Comparison of ENCODE assay signal across 11 cellular contexts in genomic region chr10:30467939-30468338, GRCh38. TPM values are rescaled to one million over a fixed set of nuclear protein-coding genes. Genes with fewer than 3 reads are reported as not detected.
A peak's percentile ranks its signal among the peaks of the same experiment; 100 is the strongest.
DNase-seq lines count a peak whose midpoint lies in the region; ATAC-seq and TF ChIP-seq lines count a peak whose summit lies in the region.
"Had no signal": no experiment of that assay in that cellular context is flagged by ENCODE, and none has a peak within 500 bp of the region (broad histone marks: within the 10 kb centered on the region; RNA-seq: fewer than 3 reads in every experiment).

No MANE protein-coding gene starts in this region.

- peaks cover 0 to 45% (median 17%) of the 10 kb centered on the region in 6 donors for H3K4me1 ChIP-seq in spleen
- H3K4me1 ChIP-seq: adrenal gland had no signal

- peak overlapping the region in 1 of 8 donors; percentile 23 for H3K4me3 ChIP-seq in spleen
- H3K4me3 ChIP-seq: adrenal gland had no signal

- no peaks in the 10 kb centered on the region for H3K27me3 ChIP-seq in spleen (replicated peaks in 1 of 7)
- H3K27me3 ChIP-seq: adrenal gland had no signal

- peak overlapping the region in 6 of 8 donors; percentile 12 to 75 (median 46) for H3K27ac ChIP-seq in spleen
- H3K27ac ChIP-seq: epithelial cell of prostate had no signal

- TF ChIP-seq CTCF in spleen (IDR thresholded peaks at IDR 0.05 in 8 of 11, conservative IDR thresholded peaks at IDR 0.05 in 3 of 11), result no peak

- H3K9me3 ChIP-seq in spleen, result no peaks in the 10 kb centered on the region
- H3K9me3 ChIP-seq: adrenal gland had no signal

- WGBS in spleen, 5 donors, result 26 to 43% (median 37%) methylated on average over 3 of the region's 3 CpGs

- peak; percentile 54 for DNase-seq in RPMI8226
- DNase-seq in spleen, result no peak
- no peak for DNase-seq in NCI-H1417 (lab: John Stamatoyannopoulos, UW)
- DNase-seq: adrenal gland, PC-3 had no signal

- intact Hi-C loops in spleen (cut with DNase I; ENCODE audit: low total_unique reads), result no loop called here

- TF ChIP-seq POLR2A in spleen (IDR thresholded peaks at IDR 0.05), result no peak

- ATAC-seq in GM18870 (IDR thresholded peaks at IDR 0.05; ENCODE audit: unreplicated experiment) (peak; percentile 65), HG02884 (IDR thresholded peaks at IDR 0.05; ENCODE audit: unreplicated experiment) (peak; percentile 79), HG03521 (IDR thresholded peaks at IDR 0.05; ENCODE audit: unreplicated experiment) (no peak), HG02571 (IDR thresholded peaks at IDR 0.05; ENCODE audit: unreplicated experiment) (no peak)
- ATAC-seq: HCT116, PC-3 had no signal

- peaks cover 0 to 4% (median 0%) of the 10 kb centered on the region in 6 donors for H3K36me3 ChIP-seq in spleen
- H3K36me3 ChIP-seq: adrenal gland had no signal

RNA-seq across cellular contexts. Expression of gene MAP3K8, which starts 34.0 kb away (rescaled TPM):
- total RNA-seq in spleen, result 10 to 100 TPM; 36.2 to 84.3 (median 61.8) TPM
- polyA plus RNA-seq in spleen, result 10 to 100 TPM; 24.8 to 38.1 (median 28.5) TPM

Comparison
In these comparisons a context has a peak if more than half of its experiments do, and no peak if none do; other contexts are left out.
1. ATAC-seq: peak in GM18870 (single experiment) and HG02884 (single experiment); none in HG03521 (single experiment) and HG02571 (single experiment).